ENCODE assay signal across 7 cellular contexts in the genomic region with DNA sequence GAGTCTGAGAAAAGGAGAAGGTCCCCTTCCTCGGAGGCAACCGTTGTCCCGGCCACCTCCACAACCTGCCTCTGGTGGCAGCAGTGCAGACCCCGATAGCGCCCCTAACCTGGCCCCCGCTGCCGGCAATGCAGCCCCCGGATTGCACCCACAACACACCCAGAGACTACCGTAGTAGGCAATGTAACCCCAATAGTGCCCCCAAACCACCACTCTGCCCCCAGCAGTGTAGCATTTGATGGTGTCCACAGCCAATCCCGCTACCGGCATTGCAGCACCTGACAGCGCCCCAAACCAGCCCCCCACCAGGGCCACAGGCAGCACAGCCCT.
DNase-seq lines count a peak whose midpoint lies in the region; ATAC-seq and TF ChIP-seq lines count a peak whose summit lies in the region.
"Not testable (repeated sequence)": the region's sequence is repeated elsewhere in the genome, so short reads cannot be mapped to it uniquely, and the experiment has no call there.

No MANE protein-coding gene starts in this region.

- not testable (repeated sequence) for H3K27me3 Mint-ChIP-seq in CD4-positive, CD25-positive, alpha-beta regulatory T cell; activated CD8-positive, alpha-beta T cell treated with anti-CD3 and anti-CD28 coated beads for 36 hours; activated naive CD4-positive, alpha-beta T cell treated with anti-CD3 and anti-CD28 coated beads for 36 hours (ENCODE audit: low read depth); activated naive CD8-positive, alpha-beta T cell treated with anti-CD3 and anti-CD28 coated beads, Interleukin-2, amount 50 U/mL, for 24 hours; stimulated activated naive CD8-positive, alpha-beta T cell treated with anti-CD3 and anti-CD28 coated beads, Interleukin-15, amount 100 ng/mL, for 72 hours
- H3K27me3 Mint-ChIP-seq in T-helper 2 cell treated with Interferon-gamma antibody and Interleukin-4, amounts not matched to agents 5 μg/mL and 100 μg/mL, for 36 hours (ENCODE audit: low read depth) = peaks cover 13% of the 10 kb centered on the region

- TF ChIP-seq CTCF in activated CD8-positive, alpha-beta T cell treated with anti-CD3 and anti-CD28 coated beads for 36 hours (IDR thresholded peaks at IDR 0.05); gastroesophageal sphincter (IDR thresholded peaks at IDR 0.05): not testable (repeated sequence)

- peak overlapping the region; percentile 55 for H3K27ac ChIP-seq in CD4-positive, CD25-positive, alpha-beta regulatory T cell (ENCODE audit: insufficient read depth, low read length, poor library complexity, severe bottlenecking)
- H3K27ac ChIP-seq in gastroesophageal sphincter = not testable (repeated sequence)

- TF ChIP-seq POLR2A in gastroesophageal sphincter (IDR thresholded peaks at IDR 0.05) = not testable (repeated sequence)

- not testable (repeated sequence) for H3K4me3 Mint-ChIP-seq in CD4-positive, CD25-positive, alpha-beta regulatory T cell; T-helper 2 cell treated with Interferon-gamma antibody and Interleukin-4, amounts not matched to agents 5 μg/mL and 100 μg/mL, for 36 hours
- H3K4me3 Mint-ChIP-seq in activated CD8-positive, alpha-beta T cell treated with anti-CD3 and anti-CD28 coated beads for 36 hours = peak overlapping the region; percentile 38
- peak overlapping the region; percentile 34 for H3K4me3 Mint-ChIP-seq in activated naive CD4-positive, alpha-beta T cell treated with anti-CD3 and anti-CD28 coated beads for 36 hours
- H3K4me3 Mint-ChIP-seq in activated naive CD8-positive, alpha-beta T cell treated with anti-CD3 and anti-CD28 coated beads, Interleukin-2, amount 50 U/mL, for 24 hours = peak overlapping the region; percentile 8
- peak overlapping the region; percentile 60 to 64 for H3K4me3 Mint-ChIP-seq in stimulated activated naive CD8-positive, alpha-beta T cell treated with anti-CD3 and anti-CD28 coated beads, Interleukin-15, amount 100 ng/mL, for 72 hours

- H3K9me3 Mint-ChIP-seq in CD4-positive, CD25-positive, alpha-beta regulatory T cell; T-helper 2 cell treated with Interferon-gamma antibody and Interleukin-4, amounts not matched to agents 5 μg/mL and 100 μg/mL, for 36 hours; activated CD8-positive, alpha-beta T cell treated with anti-CD3 and anti-CD28 coated beads for 36 hours; activated naive CD4-positive, alpha-beta T cell treated with anti-CD3 and anti-CD28 coated beads for 36 hours; activated naive CD8-positive, alpha-beta T cell treated with anti-CD3 and anti-CD28 coated beads, Interleukin-2, amount 50 U/mL, for 24 hours; stimulated activated naive CD8-positive, alpha-beta T cell treated with anti-CD3 and anti-CD28 coated beads, Interleukin-15, amount 100 ng/mL, for 72 hours: not testable (repeated sequence)

- not testable (repeated sequence) for H3K36me3 Mint-ChIP-seq in CD4-positive, CD25-positive, alpha-beta regulatory T cell; T-helper 2 cell treated with Interferon-gamma antibody and Interleukin-4, amounts not matched to agents 5 μg/mL and 100 μg/mL, for 36 hours (ENCODE audit: low read depth); activated CD8-positive, alpha-beta T cell treated with anti-CD3 and anti-CD28 coated beads for 36 hours (ENCODE audit: low read depth); activated naive CD4-positive, alpha-beta T cell treated with anti-CD3 and anti-CD28 coated beads for 36 hours (ENCODE audit: low read depth); activated naive CD8-positive, alpha-beta T cell treated with anti-CD3 and anti-CD28 coated beads, Interleukin-2, amount 50 U/mL, for 24 hours (ENCODE audit: low read depth)

- no CpG with 5 or more reads among the region's 12 CpGs for WGBS in gastroesophageal sphincter (ENCODE audit: low coverage in 1 of 2), 2 donors

- intact Hi-C loops in activated CD8-positive, alpha-beta T cell treated with anti-CD3 and anti-CD28 coated beads for 36 hours (cut with micrococcal nuclease); activated naive CD4-positive, alpha-beta T cell treated with anti-CD3 and anti-CD28 coated beads for 36 hours (cut with micrococcal nuclease): not testable (repeated sequence)

- H3K36me3 ChIP-seq in CD4-positive, CD25-positive, alpha-beta regulatory T cell (ENCODE audit: control insufficient read depth, insufficient read depth, low read length); gastroesophageal sphincter: not testable (repeated sequence)

- H3K4me1 ChIP-seq in CD4-positive, CD25-positive, alpha-beta regulatory T cell (ENCODE audit: control insufficient read depth, insufficient read depth, low read length, poor library complexity, severe bottlenecking); gastroesophageal sphincter: not testable (repeated sequence)

- not testable (repeated sequence) for H3K9me3 ChIP-seq in CD4-positive, CD25-positive, alpha-beta regulatory T cell (ENCODE audit: control insufficient read depth in 2 of 2, low read length in 2 of 2); gastroesophageal sphincter

- POLR2A ChIA-PET in activated CD8-positive, alpha-beta T cell treated with anti-CD3 and anti-CD28 coated beads for 36 hours (lab: Charles Lee) = not testable (repeated sequence)

- TF ChIP-seq EP300 in gastroesophageal sphincter (IDR thresholded peaks at IDR 0.05) = not testable (repeated sequence)

- peak overlapping the region in 2 of 3 donors; percentile 46 to 74 for H3K27ac Mint-ChIP-seq in CD4-positive, CD25-positive, alpha-beta regulatory T cell
- peak overlapping the region; percentile 45 for H3K27ac Mint-ChIP-seq in T-helper 2 cell treated with Interferon-gamma antibody and Interleukin-4, amounts not matched to agents 5 μg/mL and 100 μg/mL, for 36 hours
- H3K27ac Mint-ChIP-seq in activated CD8-positive, alpha-beta T cell treated with anti-CD3 and anti-CD28 coated beads for 36 hours = peak overlapping the region; percentile 73
- peak overlapping the region; percentile 79 for H3K27ac Mint-ChIP-seq in activated naive CD4-positive, alpha-beta T cell treated with anti-CD3 and anti-CD28 coated beads for 36 hours
- H3K27ac Mint-ChIP-seq in activated naive CD8-positive, alpha-beta T cell treated with anti-CD3 and anti-CD28 coated beads, Interleukin-2, amount 50 U/mL, for 24 hours = not testable (repeated sequence)
- H3K27ac Mint-ChIP-seq in stimulated activated naive CD8-positive, alpha-beta T cell treated with anti-CD3 and anti-CD28 coated beads, Interleukin-15, amount 100 ng/mL, for 72 hours = peak overlapping the region in 1 of 2 donors; percentile 65

- peaks cover 0 to 35% (median 10%) of the 10 kb centered on the region in 4 donors for H3K4me1 Mint-ChIP-seq in CD4-positive, CD25-positive, alpha-beta regulatory T cell
- H3K4me1 Mint-ChIP-seq in T-helper 2 cell treated with Interferon-gamma antibody and Interleukin-4, amounts not matched to agents 5 μg/mL and 100 μg/mL, for 36 hours (ENCODE audit: low read depth) = peaks cover 11% of the 10 kb centered on the region
- peaks cover 21% of the 10 kb centered on the region for H3K4me1 Mint-ChIP-seq in activated CD8-positive, alpha-beta T cell treated with anti-CD3 and anti-CD28 coated beads for 36 hours (ENCODE audit: low read depth)
- H3K4me1 Mint-ChIP-seq in activated naive CD4-positive, alpha-beta T cell treated with anti-CD3 and anti-CD28 coated beads for 36 hours (ENCODE audit: low read depth) = peaks cover 42% of the 10 kb centered on the region
- peaks cover 26% of the 10 kb centered on the region for H3K4me1 Mint-ChIP-seq in activated naive CD8-positive, alpha-beta T cell treated with anti-CD3 and anti-CD28 coated beads, Interleukin-2, amount 50 U/mL, for 24 hours
- peaks cover 28% of the 10 kb centered on the region for H3K4me1 Mint-ChIP-seq in stimulated activated naive CD8-positive, alpha-beta T cell treated with anti-CD3 and anti-CD28 coated beads, Interleukin-15, amount 100 ng/mL, for 72 hours

- not testable (repeated sequence) for DNase-seq in CD4-positive, CD25-positive, alpha-beta regulatory T cell; T-helper 2 cell treated with Interferon-gamma antibody and Interleukin-4, amounts not matched to agents 5 μg/mL and 100 μg/mL, for 36 hours (ENCODE audit: low spot score); activated CD8-positive, alpha-beta T cell treated with anti-CD3 and anti-CD28 coated beads for 36 hours; activated naive CD4-positive, alpha-beta T cell treated with anti-CD3 and anti-CD28 coated beads for 36 hours; activated naive CD8-positive, alpha-beta T cell treated with anti-CD3 and anti-CD28 coated beads, Interleukin-2, amount 50 U/mL, for 24 hours; stimulated activated naive CD8-positive, alpha-beta T cell treated with anti-CD3 and anti-CD28 coated beads, Interleukin-15, amount 100 ng/mL, for 72 hours

- CTCF ChIA-PET in activated CD8-positive, alpha-beta T cell treated with anti-CD3 and anti-CD28 coated beads for 36 hours (lab: Charles Lee); activated naive CD4-positive, alpha-beta T cell treated with anti-CD3 and anti-CD28 coated beads for 36 hours (lab: Charles Lee): not testable (repeated sequence)

- not testable (repeated sequence) for H3K4me3 ChIP-seq in CD4-positive, CD25-positive, alpha-beta regulatory T cell (ENCODE audit: low read depth, low read length); gastroesophageal sphincter

- not testable (repeated sequence) for ATAC-seq in CD4-positive, CD25-positive, alpha-beta regulatory T cell (ENCODE audit: low read depth in 2 of 2); activated CD8-positive, alpha-beta T cell treated with anti-CD3 and anti-CD28 coated beads for 36 hours; activated naive CD8-positive, alpha-beta T cell treated with anti-CD3 and anti-CD28 coated beads, Interleukin-2, amount 50 U/mL, for 24 hours; stimulated activated naive CD8-positive, alpha-beta T cell treated with anti-CD3 and anti-CD28 coated beads, Interleukin-15, amount 100 ng/mL, for 72 hours
- ATAC-seq in gastroesophageal sphincter = peak; percentile 24

- not testable (repeated sequence) for H3K27me3 ChIP-seq in CD4-positive, CD25-positive, alpha-beta regulatory T cell (ENCODE audit: control insufficient read depth, insufficient read depth, low read length); gastroesophageal sphincter
